ENCODE assay signal across 1 cellular context in genomic region chr16:51034481-51035109, GRCh38.
TF ChIP-seq lines count a peak whose summit lies in the region.

No MANE protein-coding gene starts in this region.

TF ChIP-seq in GM23338, 12 proteins besides CTCF, POLR2A, EP300 and RAD21 (continued from another document):
- TF ChIP-seq REST (IDR thresholded peaks at IDR 0.05; ENCODE audit: unreplicated experiment) = no peak
- TF ChIP-seq ETS1 (IDR thresholded peaks at IDR 0.05) = no peak
- TF ChIP-seq ZNF331 (CRISPR knock-in tag; IDR thresholded peaks at IDR 0.05; ENCODE audit: low read depth) = no peak
- TF ChIP-seq ZNF114 (CRISPR knock-in tag; IDR thresholded peaks at IDR 0.05) = no peak
- TF ChIP-seq POLR2AphosphoS5 (IDR thresholded peaks at IDR 0.05; ENCODE audit: low read depth) = no peak
- TF ChIP-seq ZNF462 (CRISPR knock-in tag; IDR thresholded peaks at IDR 0.05) = no peak
TF ChIP-seq in GM23338: peak in this region for 0.
